13 cellular contexts compared by ENCODE assay signal in genomic region chr14:87066221-87066817, GRCh38.
DNase-seq lines count a peak whose midpoint lies in the region; ATAC-seq and TF ChIP-seq lines count a peak whose summit lies in the region.
"Had no signal": no experiment of that assay in that cellular context is flagged by ENCODE, and none has a peak within 500 bp of the region (broad histone marks: within the 10 kb centered on the region; RNA-seq: fewer than 3 reads in every experiment).

No MANE protein-coding gene starts in this region.

- 16% methylated on average over 2 of the region's 2 CpGs for WGBS in SK-N-SH (ENCODE audit: low lambda C conversion rate)

- no peaks in the 10 kb centered on the region for H3K9me2 ChIP-seq in SK-N-SH

- H3K27ac ChIP-seq in SK-N-SH (ENCODE audit: low read depth in 2 of 2, low read length in 1 of 2) (no peak overlapping the region), brain microvascular endothelial cell (no peak overlapping the region), colonic mucosa (no peak overlapping the region)
- H3K27ac ChIP-seq: upper lobe of left lung had no signal

- H3K4me1 ChIP-seq in SK-N-SH (ENCODE audit: control insufficient read depth in 1 of 2, insufficient read depth in 2 of 2, low read depth in 1 of 2, low read length in 1 of 2), result no peaks in the 10 kb centered on the region
- no peaks in the 10 kb centered on the region for H3K4me1 ChIP-seq in mucosa of descending colon (ENCODE audit: low read depth)
- no peaks in the 10 kb centered on the region for H3K4me1 ChIP-seq in colonic mucosa
- H3K4me1 ChIP-seq: upper lobe of left lung had no signal

- no peaks in the 10 kb centered on the region for H3K27me3 ChIP-seq in SK-N-SH (ENCODE audit: insufficient read depth)
- H3K27me3 ChIP-seq in brain microvascular endothelial cell (replicated peaks), result no peaks in the 10 kb centered on the region
- H3K27me3 ChIP-seq in colonic mucosa, result no peaks in the 10 kb centered on the region
- H3K27me3 ChIP-seq: upper lobe of left lung had no signal

- no peaks in the 10 kb centered on the region for H3F3A ChIP-seq in SK-N-SH (replicated peaks; ENCODE audit: insufficient read depth)

- CTCF ChIA-PET in SK-N-SH (lab: Yijun Ruan, JAX), result interaction anchor here (1.0 to 1.5 kb wide), 2 partner anchors 16 to 18 kb away, joined by 3 to 5 read pairs; no protein-coding TSS in a partner anchor

- TF ChIP-seq CTCF in SK-N-SH (IDR thresholded peaks at IDR 0.05) (peak; percentile 46), brain microvascular endothelial cell (IDR thresholded peaks at IDR 0.05; ENCODE audit: low read depth, low read length, missing control alignments) (peak; percentile 30), retinal pigment epithelial cell (conservative IDR thresholded peaks at IDR 0.05; ENCODE audit: low read depth, low read length) (peak; percentile 62), mucosa of descending colon (IDR thresholded peaks at IDR 0.05) (no peak), colonic mucosa (IDR thresholded peaks at IDR 0.05) (no peak)

- H3K4me3 ChIP-seq in SK-N-SH (ENCODE audit: low read depth in 2 of 2, low read length in 1 of 2) (no peak overlapping the region), brain microvascular endothelial cell (ENCODE audit: low read depth, low read length) (no peak overlapping the region), retinal pigment epithelial cell (ENCODE audit: low read length) (no peak overlapping the region), mucosa of descending colon (no peak overlapping the region), colonic mucosa (no peak overlapping the region)
- H3K4me3 ChIP-seq: upper lobe of left lung had no signal

- H3K79me2 ChIP-seq in SK-N-SH (ENCODE audit: insufficient read depth), result no peaks in the 10 kb centered on the region

- no peak for ATAC-seq in SK-N-SH treated with all-trans-retinoic acid at 6 μM for 48 hours
- ATAC-seq in HG02938 (IDR thresholded peaks at IDR 0.05; ENCODE audit: unreplicated experiment), result no peak
- ATAC-seq in mucosa of descending colon, result no peak
- ATAC-seq: left cardiac atrium had no signal

- no peaks in the 10 kb centered on the region for H4K20me1 ChIP-seq in SK-N-SH (ENCODE audit: insufficient read depth)

- H3K9me3 ChIP-seq in SK-N-SH (no peaks in the 10 kb centered on the region), mucosa of descending colon (peaks cover 23% of the 10 kb centered on the region), colonic mucosa (no peaks in the 10 kb centered on the region)
- H3K9me3 ChIP-seq: upper lobe of left lung had no signal

- DNase-seq in SK-N-SH (no peak), NCI-H345 treated with DMSO at 0.1 percent for 48 hours (lab: John Stamatoyannopoulos, UW; ENCODE audit: unreplicated experiment) (peak; percentile 10), brain microvascular endothelial cell (no peak), retinal pigment epithelial cell (ENCODE audit: low read depth) (no peak), mucosa of descending colon (no peak), colonic mucosa (no peak)
- DNase-seq: activated naive CD4-positive, alpha-beta T cell treated with Interleukin-2 at 50 U/mL for 16 hours; left cardiac atrium; NK-92 treated with Interleukin-12 subunit alpha and Interleukin-12 subunit beta, amount 100 ng/mL, for 24 hours; posterior cingulate gyrus; upper lobe of left lung had no signal

- no peak overlapping the region for H2AFZ ChIP-seq in SK-N-SH (ENCODE audit: low read depth)

- POLR2A ChIA-PET in SK-N-SH (lab: Yijun Ruan, JAX), result no interaction called here

- in situ Hi-C loops in brain microvascular endothelial cell (cut with HindIII; ENCODE audit: low pct_ligation_motif_present, low sequenced_read_pairs), result no loop called here

- no peak overlapping the region for H3K4me2 ChIP-seq in SK-N-SH

- no peaks in the 10 kb centered on the region for H3K36me3 ChIP-seq in SK-N-SH (replicated peaks in 1 of 2; ENCODE audit: control insufficient read depth in 1 of 2, insufficient read depth in 2 of 2, low read length in 1 of 2)
- no peaks in the 10 kb centered on the region for H3K36me3 ChIP-seq in brain microvascular endothelial cell (replicated peaks)
- no peaks in the 10 kb centered on the region for H3K36me3 ChIP-seq in mucosa of descending colon (ENCODE audit: low read depth)
- no peaks in the 10 kb centered on the region for H3K36me3 ChIP-seq in colonic mucosa
- H3K36me3 ChIP-seq: upper lobe of left lung had no signal

- TF ChIP-seq EP300 in SK-N-SH (IDR thresholded peaks at IDR 0.05; ENCODE audit: borderline replicate concordance in 1 of 2, low read depth in 1 of 2, low read length in 1 of 2), result no peak

- intact Hi-C loops in mucosa of descending colon (cut with DNase I, micrococcal nuclease) (no loop called here), colonic mucosa (cut with DNase I) (no loop called here)

- no peak overlapping the region for H3K9ac ChIP-seq in SK-N-SH
- no peak overlapping the region for H3K9ac ChIP-seq in colonic mucosa (ENCODE audit: low read depth in 2 of 2, low read length in 2 of 2)

- peak; percentile 27 for TF ChIP-seq RAD21 in SK-N-SH (IDR thresholded peaks at IDR 0.05; ENCODE audit: low read length)

TF ChIP-seq in SK-N-SH, 30 proteins besides CTCF, POLR2A, EP300 and RAD21:
- TF ChIP-seq FOXJ3 (CRISPR knock-in tag; IDR thresholded peaks at IDR 0.05), result no peak
- TF ChIP-seq MXI1 (IDR thresholded peaks at IDR 0.05; ENCODE audit: low read depth, low read length), result no peak
- TF ChIP-seq JUND (IDR thresholded peaks at IDR 0.05), result no peak
- TF ChIP-seq FOSL2 (IDR thresholded peaks at IDR 0.05; ENCODE audit: borderline replicate concordance, low read depth), result no peak
- no peak for TF ChIP-seq TEAD4 (IDR thresholded peaks at IDR 0.05; ENCODE audit: borderline replicate concordance, insufficient read depth)
- TF ChIP-seq YY1 (IDR thresholded peaks at IDR 0.05; ENCODE audit: low read depth), result no peak
- TF ChIP-seq ZBTB33 (IDR thresholded peaks at IDR 0.05; ENCODE audit: borderline replicate concordance, low read depth), result no peak
- TF ChIP-seq NRF1 (IDR thresholded peaks at IDR 0.05; ENCODE audit: low read depth, low read length), result no peak
- no peak for TF ChIP-seq CHD2 (IDR thresholded peaks at IDR 0.05; ENCODE audit: low read length, partially characterized antibody)
- no peak for TF ChIP-seq ELF1 (IDR thresholded peaks at IDR 0.05)
- no peak for TF ChIP-seq EZH2phosphoT487 (IDR thresholded peaks at IDR 0.05; ENCODE audit: borderline replicate concordance, low read depth)
- TF ChIP-seq POLR2AphosphoS5 (IDR thresholded peaks at IDR 0.05; ENCODE audit: low read depth, low read length), result no peak
- no peak for TF ChIP-seq SIN3A (IDR thresholded peaks at IDR 0.05; ENCODE audit: borderline replicate concordance, low read depth, low read length)

TF ChIP-seq in SK-N-SH treated with all-trans-retinoic acid at 6 μM for 48 hours, 23 proteins besides CTCF, POLR2A, EP300 and RAD21 (continues in another document):
- TF ChIP-seq RARB (CRISPR knock-in tag; IDR thresholded peaks at IDR 0.05) (no peak), ZNF8 (CRISPR knock-in tag; IDR thresholded peaks at IDR 0.05) (no peak), ZFP30 (CRISPR knock-in tag; IDR thresholded peaks at IDR 0.05) (no peak), ZNF70 (CRISPR knock-in tag; IDR thresholded peaks at IDR 0.05) (no peak), PPARA (CRISPR knock-in tag; IDR thresholded peaks at IDR 0.05; ENCODE audit: borderline replicate concordance) (no peak), PATZ1 (CRISPR knock-in tag; IDR thresholded peaks at IDR 0.05; ENCODE audit: borderline replicate concordance) (no peak), ZNF565 (CRISPR knock-in tag; conservative IDR thresholded peaks at IDR 0.05; ENCODE audit: low read depth) (no peak), POU6F1 (CRISPR knock-in tag; IDR thresholded peaks at IDR 0.05; ENCODE audit: borderline replicate concordance, low read depth) (no peak), CSDC2 (CRISPR knock-in tag; IDR thresholded peaks at IDR 0.05) (no peak), ARNTL (CRISPR knock-in tag; IDR thresholded peaks at IDR 0.05; ENCODE audit: borderline replicate concordance, low read depth) (no peak), TOX (CRISPR knock-in tag; IDR thresholded peaks at IDR 0.05; ENCODE audit: borderline replicate concordance) (no peak), ESRRG (CRISPR knock-in tag; IDR thresholded peaks at IDR 0.05) (no peak), BACH2 (CRISPR knock-in tag; IDR thresholded peaks at IDR 0.05; ENCODE audit: borderline replicate concordance) (no peak)

Comparison
In these comparisons a context has a peak if more than half of its experiments do, and no peak if none do; other contexts are left out.
1. CTCF ChIP-seq: peak in SK-N-SH (single experiment), brain microvascular endothelial cell (single experiment) and retinal pigment epithelial cell (single experiment); none in mucosa of descending colon (single experiment) and colonic mucosa (single experiment).